ENCODE assay signal across 8 cellular contexts in genomic region chr16:57091990-57092785, GRCh38. TPM values are rescaled to one million over a fixed set of nuclear protein-coding genes. Genes with fewer than 3 reads are reported as not detected.
DNase-seq lines count a peak whose midpoint lies in the region; ATAC-seq, FAIRE-seq and TF ChIP-seq lines count a peak whose summit lies in the region.

Gene CPNE2 (plus strand): TSS chr16:57092583. CDS start chr16:57110743, 18,160 bp downstream.

- no peak; the same call in 1 of the 2 replicates for TF ChIP-seq POLR2A in GM12878 (IDR thresholded peaks at IDR 0.05; ENCODE audit: low read depth, low read length)

- 4% methylated on average over 59 of the region's 99 CpGs for WGBS in GM12878 (ENCODE audit: insufficient coverage, insufficient replicate concordance, low lambda C conversion rate, missing lambda C conversion rate)

- H3K9ac ChIP-seq in GM12878 (ENCODE audit: control insufficient read depth, insufficient read depth, low read length), result peak within 1 kb of the TSS; percentile 49

- TF ChIP-seq CTCF in Panc1 (IDR thresholded peaks at IDR 0.05), result no peak
- TF ChIP-seq CTCF in GM12878 (IDR thresholded peaks at IDR 0.05 in 2 of 3, conservative IDR thresholded peaks at IDR 0.05 in 1 of 3; ENCODE audit: control insufficient read depth in 2 of 3, extremely low read depth in 1 of 3, insufficient read depth in 1 of 3, low read depth in 3 of 3, low read length in 3 of 3), result no peak; a peak in 1 of 6 replicates
- no peak for TF ChIP-seq CTCF in progenitor cell of endocrine pancreas (IDR thresholded peaks at IDR 0.05; ENCODE audit: unreplicated experiment)

- H3K27me3 Mint-ChIP-seq in progenitor cell of endocrine pancreas, result peaks cover 57% of the 10 kb centered on the region

- peak within 1 kb of the TSS; percentile 77 for H3K4me2 ChIP-seq in GM12878 (ENCODE audit: control insufficient read depth, insufficient read depth)

- H4K20me1 ChIP-seq in GM12878 (ENCODE audit: control insufficient read depth, insufficient read depth), result no peaks in the 10 kb centered on the region

- H3K4me1 Mint-ChIP-seq in progenitor cell of endocrine pancreas (ENCODE audit: low read depth), result peaks cover 7% of the 10 kb centered on the region

- FAIRE-seq in GM12878 (lab: Jason Lieb, UNC), result no peak

- H3K4me3 Mint-ChIP-seq in progenitor cell of endocrine pancreas (ENCODE audit: low read depth), result peak within 1 kb of the TSS; percentile 77

- TF ChIP-seq EP300 in GM12878 (IDR thresholded peaks at IDR 0.05; ENCODE audit: borderline replicate concordance in 1 of 2, control insufficient read depth in 1 of 2, low read depth in 2 of 2, low read length in 2 of 2), result no peak

- in situ Hi-C loops in Panc1 (cut with HindIII; ENCODE audit: low pct_unique_long_range_greater_than_20kb, low sequenced_read_pairs), result no loop called here
- in situ Hi-C loops in GM12878 (cut with MboI), result no loop called here

- intact Hi-C loops in Panc1 (cut with micrococcal nuclease; ENCODE audit: unreplicated experiment) (no loop called here), GM12878 (cut with micrococcal nuclease; ENCODE audit: unreplicated experiment) (loop anchor here (2.0 kb wide), 1 partner anchor 77 kb away; no protein-coding TSS in a partner anchor)

- SMC1A ChIA-PET in GM12878 (lab: Charles Lee; ENCODE audit: uncharacterized antibody, unreplicated experiment), result interaction anchor here (0.6 to 1.7 kb wide), 8 partner anchors 19 to 207 kb away, joined by 3 to 6 read pairs (median 4); no protein-coding TSS in a partner anchor

- peak within 1 kb of the TSS; percentile 84 for H3K27ac Mint-ChIP-seq in progenitor cell of endocrine pancreas

- CTCF ChIA-PET in Panc1 (lab: Charles Lee), result interaction anchor here (0.6 to 0.8 kb wide), 2 partner anchors 110 to 120 kb away, joined by 3 to 6 read pairs; no protein-coding TSS in a partner anchor
- CTCF ChIA-PET in GM12878 (lab: Yijun Ruan, JAX), result interaction anchor here (0.6 to 5.5 kb wide), 34 partner anchors 8 to 328 kb away, joined by 3 to 30 read pairs (median 5); partner anchors contain the start of gene PLLP

- H3K27ac ChIP-seq in Panc1 (ENCODE audit: low read length) (peak within 1 kb of the TSS; percentile 79), GM12878 (ENCODE audit: control insufficient read depth, insufficient read depth) (no peak within 1 kb of the TSS)

- peak within 1 kb of the TSS; percentile 64 for H2AFZ ChIP-seq in GM12878 (ENCODE audit: control insufficient read depth, low read depth, low read length)

- no peaks in the 10 kb centered on the region for H3K79me2 ChIP-seq in GM12878 (ENCODE audit: control insufficient read depth, insufficient read depth, low read length)

- no peaks in the 10 kb centered on the region for H3K36me3 Mint-ChIP-seq in progenitor cell of endocrine pancreas (ENCODE audit: insufficient read depth)

- RAD21 ChIA-PET in GM12878 (lab: Charles Lee; ENCODE audit: unreplicated experiment), result interaction anchor here (0.6 to 2.8 kb wide), 18 partner anchors 9 to 1076 kb away, joined by 3 to 15 read pairs (median 4); no protein-coding TSS in a partner anchor

- ATAC-seq in HG02870 (IDR thresholded peaks at IDR 0.05; ENCODE audit: unreplicated experiment) (peak; percentile 51), Panc1 (peak; percentile 92), GM12878 (peak; percentile 68), HG02840 (IDR thresholded peaks at IDR 0.05; ENCODE audit: low FRiP score, unreplicated experiment) (no peak)

- H3K27me3 ChIP-seq in Panc1 (ENCODE audit: control insufficient read depth, insufficient read depth, low read length) (no peaks in the 10 kb centered on the region), GM12878 (replicated peaks in 1 of 2; ENCODE audit: control insufficient read depth in 2 of 2, insufficient read depth in 2 of 2, low read length in 1 of 2) (peaks cover 0 to 11% of the 10 kb centered on the region in 2 experiments; a peak in 3 of 4 replicates)

- TF ChIP-seq RAD21 in GM12878 (IDR thresholded peaks at IDR 0.05; ENCODE audit: insufficient read depth, low read depth, low read length), result no peak

- no peaks in the 10 kb centered on the region for H3K9me3 Mint-ChIP-seq in progenitor cell of endocrine pancreas (ENCODE audit: low read depth)

- H3K4me3 ChIP-seq in Panc1 (ENCODE audit: low read depth in 2 of 2, low read length in 2 of 2) (peak within 1 kb of the TSS; percentile 54 to 68), GM12878 (peak within 1 kb of the TSS; percentile 66)

- DNase-seq in NCI-H510A treated with DMSO at 0.1 percent for 48 hours (lab: John Stamatoyannopoulos, UW), result peak; percentile 11
- DNase-seq in NCI-H510A (lab: John Stamatoyannopoulos, UW), result no peak
- DNase-seq in Panc1 (ENCODE audit: low read depth, low spot score), result no peak
- no peak for DNase-seq in GM12878 (ENCODE audit: low read depth, low spot score)
- peak in 45 of 51 donors; percentile 23 to 86 (median 63) for DNase-seq in hypothalamus (lab: John Stamatoyannopoulos, UW)
- DNase-seq in progenitor cell of endocrine pancreas (ENCODE audit: low spot score, unreplicated experiment), result peak; percentile 47

- H3K4me1 ChIP-seq in Panc1 (ENCODE audit: control insufficient read depth, insufficient read depth, low read length), result peaks cover 8% of the 10 kb centered on the region
- no peaks in the 10 kb centered on the region; the same call in none of the 2 replicates for H3K4me1 ChIP-seq in GM12878 (ENCODE audit: control insufficient read depth, insufficient read depth, low read length)

- H3K9me3 ChIP-seq in Panc1 (ENCODE audit: control insufficient read depth, insufficient read depth, low read depth, low read length) (no peaks in the 10 kb centered on the region), GM12878 (replicated peaks; ENCODE audit: control insufficient read depth, insufficient read depth, low read length) (no peaks in the 10 kb centered on the region)

- POLR2A ChIA-PET in Panc1 (lab: Charles Lee) (interaction anchor here (0.7 kb wide), 2 partner anchors 18 to 90 kb away, joined by 4 to 6 read pairs; no protein-coding TSS in a partner anchor), GM12878 (lab: Charles Lee) (interaction anchor here (1.1 to 1.6 kb wide), 3 partner anchors 7 to 128 kb away, joined by 3 to 7 read pairs (median 3); no protein-coding TSS in a partner anchor)

- BruUV-seq in Panc1 (replicated peaks; lab: Mats Ljungman, UMichigan) (no TSS peak), GM12878 (replicated peaks; lab: Mats Ljungman, UMichigan) (no TSS peak)

- H3K36me3 ChIP-seq in Panc1 (ENCODE audit: control insufficient read depth, insufficient read depth, low read length) (no peaks in the 10 kb centered on the region), GM12878 (ENCODE audit: control insufficient read depth in 2 of 2, insufficient read depth in 2 of 2, low read length in 1 of 2) (no peaks in the 10 kb centered on the region)

TF ChIP-seq in GM12878, 131 proteins besides CTCF, POLR2A, EP300 and RAD21 (continues in another document):
- no peak for TF ChIP-seq HDGF (IDR thresholded peaks at IDR 0.05)
- TF ChIP-seq TAF1 (IDR thresholded peaks at IDR 0.05; ENCODE audit: borderline replicate concordance, low read depth, low read length), result no peak
- TF ChIP-seq USF2 (IDR thresholded peaks at IDR 0.05; ENCODE audit: borderline replicate concordance, low read depth, low read length), result no peak
- TF ChIP-seq HDAC2 (IDR thresholded peaks at IDR 0.05), result no peak
- TF ChIP-seq ZNF24 (IDR thresholded peaks at IDR 0.05), result no peak
- TF ChIP-seq SKIL (IDR thresholded peaks at IDR 0.05; ENCODE audit: low read depth, poor library complexity, severe bottlenecking), result no peak
- TF ChIP-seq BHLHE40 (IDR thresholded peaks at IDR 0.05; ENCODE audit: borderline replicate concordance in 1 of 2, low read depth in 2 of 2, low read length in 1 of 2), result peak in 1 of 2 experiments; percentile 51; a peak in 2 of 4 replicates

RNA-seq across cellular contexts. Expression of gene CPNE2, which starts in this region (rescaled TPM):
- total RNA-seq in Panc1 (2021; ENCODE audit: unreplicated experiment) (43.4 TPM), GM12878 (2014; rRNA removed) (13.6 and 14.5 TPM in 2 replicates), GM12878 (2014; rRNA removed; fragmentation: Illumina TruSeq; extraction: Trizol) (9.8 and 10.5 TPM in 2 replicates), GM12878 (2021) (13.7 and 14.5 TPM in 2 replicates), progenitor cell of endocrine pancreas (6.7 and 10.1 TPM in 2 replicates)
- polyA plus RNA-seq in Panc1 (2012; ENCODE audit: insufficient read length), result 67.7 TPM
- total RNA-seq in GM12878 (2013; cell fraction: nucleolus; rRNA removed), result 7.8 and 9.0 TPM in 2 replicates
- polyA plus RNA-seq in GM12878 (2011; ENCODE audit: low read depth), result 5.7 TPM
- polyA plus RNA-seq in GM12878 (2011; rRNA removed) (3.4 and 7.7 TPM in 2 replicates), GM12878 (2014; fragmentation: Illumina TruSeq; extraction: Trizol) (16.9 and 18.5 TPM in 2 replicates), GM12878 (2014; fragmentation: Nextera tagmentation; extraction: Ambion mirVana) (1 to 10 TPM; 4.8 to 5.6 TPM), GM12878 (2014; rRNA removed) (22.1 and 23.5 TPM in 2 replicates), GM12878 (2016; fragmentation: Nextera tagmentation; extraction: Ambion mirVana) (10 to 100 TPM in 1 of 2 experiments, 1 to 10 TPM in 1; 3.1 to 10.0 TPM)
- polyA plus RNA-seq in GM12878 (2011; cell fraction: cytosol; rRNA removed), result 8.4 and 10.6 TPM in 2 replicates
- polyA plus RNA-seq in GM12878 (2011; cell fraction: nucleus; rRNA removed), result 4.7 and 6.0 TPM in 2 replicates
- 7.1 and 12.0 TPM in 2 replicates for polyA plus RNA-seq in GM12878 (2012)
- polyA minus RNA-seq in GM12878 (2011; rRNA and poly(A)+ RNA removed), result 5.6 and 8.1 TPM in 2 replicates
- 2.5 and 2.8 TPM in 2 replicates for polyA minus RNA-seq in GM12878 (2011; cell fraction: cytosol; rRNA and poly(A)+ RNA removed)
- polyA minus RNA-seq in GM12878 (2011; cell fraction: nucleus; rRNA and poly(A)+ RNA removed), result 2.1 and 5.5 TPM in 2 replicates

Comparison
In these comparisons a context has a peak if more than half of its experiments do, and no peak if none do; other contexts are left out.
1. DNase-seq: peak in NCI-H510A treated with DMSO at 0.1 percent for 48 hours (single experiment), hypothalamus (45 of 51) and progenitor cell of endocrine pancreas (single experiment); none in NCI-H510A (single experiment), Panc1 (single experiment) and GM12878 (single experiment).